In genomic region chr17:41520821-41521521, GRCh38 we compare ENCODE assay signal across 11 cellular contexts. TPM values are rescaled to one million over a fixed set of nuclear protein-coding genes. Genes with fewer than 3 reads are reported as not detected.
DNase-seq lines count a peak whose midpoint lies in the region; ATAC-seq, FAIRE-seq and TF ChIP-seq lines count a peak whose summit lies in the region.
"Had no signal": no experiment of that assay in that cellular context is flagged by ENCODE, and none has a peak within 500 bp of the region (broad histone marks: within the 10 kb centered on the region; RNA-seq: fewer than 3 reads in every experiment).

No MANE protein-coding gene starts in this region.

- WGBS in HepG2 (ENCODE audit: low lambda C conversion rate): 4% methylated on average over 7 of the region's 10 CpGs
- WGBS in right lobe of liver (ENCODE audit: insufficient coverage, low coverage, low lambda C conversion rate, missing lambda C conversion rate): 35% methylated on average over 4 of the region's 10 CpGs
- WGBS in esophagus squamous epithelium, 2 donors: 27 to 66% methylated on average over 2 to 7 of the region's 10 CpGs
- WGBS in thyroid gland, 2 donors: 59 to 63% methylated on average over 7 to 10 of the region's 10 CpGs

- DNase-seq in HepG2 (ENCODE audit: low spot score) (no peak), right lobe of liver (no peak), PC-3 (peak; percentile 59), esophagus squamous epithelium (lab: John Stamatoyannopoulos, UW) (no peak), urothelium cell line (ENCODE audit: low spot score) (peak; percentile 52), HAP-1 (ENCODE audit: low spot score in 2 of 2) (no peak), thyroid gland (no peak)
- DNase-seq: hypothalamus, spleen had no signal

- H2AFZ ChIP-seq in HepG2 (ENCODE audit: low read length) (no peak overlapping the region), PC-3 (ENCODE audit: low read length) (no peak overlapping the region)

- H3K27me3 ChIP-seq in HepG2 (ENCODE audit: control insufficient read depth in 1 of 2, insufficient read depth in 2 of 2, low read length in 2 of 2): peaks cover 1 to 3% of the 10 kb centered on the region in 2 experiments; a peak in 3 of 5 replicates
- no peaks in the 10 kb centered on the region for H3K27me3 ChIP-seq in right lobe of liver
- H3K27me3 ChIP-seq in PC-3 (ENCODE audit: low read length): no peaks in the 10 kb centered on the region
- H3K27me3 ChIP-seq in esophagus squamous epithelium: peaks cover 0 to 31% (median 0%) of the 10 kb centered on the region in 4 donors
- no peaks in the 10 kb centered on the region for H3K27me3 ChIP-seq in HAP-1 (ENCODE audit: low read depth)
- H3K27me3 ChIP-seq in thyroid gland: no peaks in the 10 kb centered on the region

- BruUV-seq in HepG2 (replicated peaks; lab: Mats Ljungman, UMichigan) (no TSS peak), PC-3 (replicated peaks; lab: Mats Ljungman, UMichigan) (no TSS peak)

- no peaks in the 10 kb centered on the region for H3K9me2 ChIP-seq in PC-3 (replicated peaks; ENCODE audit: low read length)

- no peak overlapping the region for H3K9ac ChIP-seq in HepG2 (ENCODE audit: insufficient read depth, low read depth, low read length)
- peak overlapping the region; percentile 83 for H3K9ac ChIP-seq in PC-3 (ENCODE audit: low read length)

- CTCF ChIA-PET in HepG2 (lab: Yijun Ruan, JAX; ENCODE audit: low intra/inter-chr PET ratio, low total read pairs): interaction anchor here (0.9 kb wide), 1 partner anchor 28 kb away, joined by 3 read pairs; no protein-coding TSS in a partner anchor
- CTCF ChIA-PET in PC-3 (lab: Charles Lee): interaction anchor here (0.6 to 2.7 kb wide), 4 partner anchors 21 to 144 kb away, joined by 3 to 30 read pairs (median 6); no protein-coding TSS in a partner anchor

- H3F3A ChIP-seq in PC-3 (ENCODE audit: low read length, unreplicated experiment): peaks cover 11% of the 10 kb centered on the region

- H3K9me3 ChIP-seq in HepG2 (ENCODE audit: low read length): no peaks in the 10 kb centered on the region
- H3K9me3 ChIP-seq in right lobe of liver: no peaks in the 10 kb centered on the region
- H3K9me3 ChIP-seq in PC-3 (ENCODE audit: low read length): no peaks in the 10 kb centered on the region
- no peaks in the 10 kb centered on the region for H3K9me3 ChIP-seq in esophagus squamous epithelium
- H3K9me3 ChIP-seq in HAP-1: no peaks in the 10 kb centered on the region
- H3K9me3 ChIP-seq in thyroid gland: no peaks in the 10 kb centered on the region
- H3K9me3 ChIP-seq: spleen had no signal

- peaks cover 58% of the 10 kb centered on the region for H3K4me1 ChIP-seq in HepG2 (ENCODE audit: insufficient read depth, low read length)
- H3K4me1 ChIP-seq in right lobe of liver: no peaks in the 10 kb centered on the region
- peaks cover 76% of the 10 kb centered on the region for H3K4me1 ChIP-seq in PC-3 (ENCODE audit: insufficient read depth, low read length)
- peaks cover 14 to 83% (median 16%) of the 10 kb centered on the region in 3 donors for H3K4me1 ChIP-seq in esophagus squamous epithelium
- no peaks in the 10 kb centered on the region for H3K4me1 ChIP-seq in HAP-1
- no peaks in the 10 kb centered on the region for H3K4me1 ChIP-seq in thyroid gland

- H3K4me2 ChIP-seq in HepG2 (ENCODE audit: low read depth, low read length) (no peak overlapping the region), PC-3 (ENCODE audit: low read length) (peak overlapping the region; percentile 60)

- H3K79me2 ChIP-seq in HepG2 (ENCODE audit: insufficient read depth, low read length) (no peaks in the 10 kb centered on the region), PC-3 (ENCODE audit: low read length) (peaks cover 12% of the 10 kb centered on the region; the same call in 1 of the 2 replicates)

- no peak for TF ChIP-seq RAD21 in HepG2 (CRISPR knock-in tag; IDR thresholded peaks at IDR 0.05)

- FAIRE-seq in HepG2 (lab: Jason Lieb, UNC): no peak
- FAIRE-seq in urothelium cell line (lab: Jason Lieb, UNC): no peak

- H3K27ac ChIP-seq in HepG2 (ENCODE audit: extremely low read length, insufficient read depth, low read length) (no peak overlapping the region), right lobe of liver (no peak overlapping the region), PC-3 (ENCODE audit: low read length) (peak overlapping the region; percentile 97), esophagus squamous epithelium (peak overlapping the region; percentile 68 to 92 (median 84)), thyroid gland (no peak overlapping the region)
- H3K27ac ChIP-seq: spleen had no signal

- POLR2A ChIA-PET in HepG2 (lab: Yijun Ruan, JAX): interaction anchor here (1.0 to 1.4 kb wide), 2 partner anchors 9 to 105 kb away, joined by 3 to 4 read pairs; no protein-coding TSS in a partner anchor
- POLR2A ChIA-PET in PC-3 (lab: Charles Lee; ENCODE audit: unreplicated experiment): interaction anchor here (0.7 to 2.7 kb wide), 3 partner anchors 27 to 117 kb away, joined by 6 to 14 read pairs (median 8); no protein-coding TSS in a partner anchor

- no peak for TF ChIP-seq POLR2A in HepG2 (IDR thresholded peaks at IDR 0.05; ENCODE audit: insufficient read depth in 1 of 2, low read depth in 2 of 2, low read length in 2 of 2)
- no peak for TF ChIP-seq POLR2A in right lobe of liver (IDR thresholded peaks at IDR 0.05)
- TF ChIP-seq POLR2A in esophagus squamous epithelium (IDR thresholded peaks at IDR 0.05): no peak
- TF ChIP-seq POLR2A in thyroid gland (IDR thresholded peaks at IDR 0.05): no peak

- H3K4me3 ChIP-seq in HepG2 (replicated peaks in 1 of 3; ENCODE audit: insufficient read depth in 1 of 3, low read depth in 2 of 3, low read length in 3 of 3): no peak overlapping the region
- H3K4me3 ChIP-seq in right lobe of liver: no peak overlapping the region
- H3K4me3 ChIP-seq in PC-3 (ENCODE audit: low read length): peak overlapping the region; percentile 42; the same call in 1 of the 2 replicates
- H3K4me3 ChIP-seq in esophagus squamous epithelium: peak overlapping the region in 3 of 4 donors; percentile 29 to 59 (median 40)
- no peak overlapping the region for H3K4me3 ChIP-seq in HAP-1
- H3K4me3 ChIP-seq in thyroid gland (replicated peaks in 1 of 3): no peak overlapping the region
- H3K4me3 ChIP-seq: spleen had no signal

- no peak for ATAC-seq in HepG2
- no peak for ATAC-seq in right lobe of liver
- ATAC-seq in PC-3: peak; percentile 1
- ATAC-seq in GM18520 (IDR thresholded peaks at IDR 0.05; ENCODE audit: unreplicated experiment): no peak

- H3K36me3 ChIP-seq in HepG2 (replicated peaks in 1 of 2; ENCODE audit: control insufficient read depth in 1 of 2, insufficient read depth in 2 of 2, low read length in 2 of 2): peaks cover 0 to 2% of the 10 kb centered on the region in 2 experiments; a peak in 1 of 5 replicates
- no peaks in the 10 kb centered on the region for H3K36me3 ChIP-seq in right lobe of liver
- peaks cover 18% of the 10 kb centered on the region; the same call in 1 of the 2 replicates for H3K36me3 ChIP-seq in PC-3 (ENCODE audit: low read depth, low read length)
- peaks cover 0 to 33% (median 7%) of the 10 kb centered on the region in 3 donors for H3K36me3 ChIP-seq in esophagus squamous epithelium
- no peaks in the 10 kb centered on the region for H3K36me3 ChIP-seq in HAP-1 (replicated peaks)
- H3K36me3 ChIP-seq in thyroid gland: no peaks in the 10 kb centered on the region
- H3K36me3 ChIP-seq: spleen had no signal

- H4K20me1 ChIP-seq in HepG2 (ENCODE audit: insufficient read depth, low read length) (no peaks in the 10 kb centered on the region), PC-3 (ENCODE audit: low read length) (no peaks in the 10 kb centered on the region)

- TF ChIP-seq EP300 in HepG2 (IDR thresholded peaks at IDR 0.05; ENCODE audit: low read depth in 2 of 2, low read length in 2 of 2) (no peak), HepG2 (CRISPR knock-in tag; IDR thresholded peaks at IDR 0.05; ENCODE audit: borderline replicate concordance) (no peak)

- in situ Hi-C loops in HepG2 (cut with HindIII; ENCODE audit: extremely low pct_ligation_motif_present, low pct_unique_long_range_greater_than_20kb) (no loop called here), HAP-1 (cut with MboI; ENCODE audit: low sequenced_read_pairs) (no loop called here)

- no peak for TF ChIP-seq CTCF in HepG2 (CRISPR knock-in tag; IDR thresholded peaks at IDR 0.05)
- no peak for TF ChIP-seq CTCF in right lobe of liver (IDR thresholded peaks at IDR 0.05)
- no peak for TF ChIP-seq CTCF in PC-3 (conservative IDR thresholded peaks at IDR 0.05; ENCODE audit: low read depth, low read length)
- TF ChIP-seq CTCF in esophagus squamous epithelium (IDR thresholded peaks at IDR 0.05): no peak
- no peak for TF ChIP-seq CTCF in thyroid gland (IDR thresholded peaks at IDR 0.05)

- intact Hi-C loops in HepG2 (cut with micrococcal nuclease; ENCODE audit: unreplicated experiment): loop anchor here (10.0 kb wide), 1 partner anchor 616 kb away; no protein-coding TSS in a partner anchor
- intact Hi-C loops in right lobe of liver (cut with DNase I): no loop called here
- intact Hi-C loops in PC-3 (cut with micrococcal nuclease): loop anchor here (1.0 to 10.0 kb wide), 2 partner anchors 27 to 116 kb away; no protein-coding TSS in a partner anchor
- intact Hi-C loops in esophagus squamous epithelium (cut with DNase I): no loop called here
- intact Hi-C loops in thyroid gland (cut with DNase I): no loop called here

RNA-seq across cellular contexts. Expression of gene KRT15, which starts 2.3 kb away (rescaled TPM):
- total RNA-seq in HepG2 (2016; rRNA removed; fragmentation: Illumina TruSeq; extraction: Trizol) (0.46 and 0.94 TPM in 2 replicates), right lobe of liver (not detected), PC-3 (2014; rRNA removed) (121 and 144 TPM in 2 replicates), esophagus squamous epithelium (1,000 to 10,000 TPM in 3 of 4 donors, 100 to 1,000 TPM in 1; 743 to 2,833 (median 2,484) TPM), thyroid gland (under 1 TPM in 1 of 4 donors, not detected in 3; 0.93 TPM)
- 0.26 and 0.30 TPM in 2 replicates for total RNA-seq in HepG2 (2016; cell fraction: cytosol; rRNA removed; fragmentation: Illumina TruSeq; extraction: Trizol; ENCODE audit: low read depth)
- 0.52 and 0.62 TPM in 2 replicates for total RNA-seq in HepG2 (2016; cell fraction: insoluble cytoplasmic fraction; rRNA removed; fragmentation: Illumina TruSeq; extraction: Trizol)
- total RNA-seq in HepG2 (2016; cell fraction: membrane; rRNA removed; fragmentation: Illumina TruSeq; extraction: Trizol): 0.53 and 0.59 TPM in 2 replicates
- 0.63 and 1.2 TPM in 2 replicates for total RNA-seq in HepG2 (2016; cell fraction: nucleus; rRNA removed; fragmentation: Illumina TruSeq; extraction: Trizol)
- 0.63 and 1.2 TPM in 2 replicates for polyA plus RNA-seq in HepG2 (2011; rRNA removed)
- polyA plus RNA-seq in HepG2 (2011; cell fraction: cytosol; rRNA removed): 0.85 and 0.87 TPM in 2 replicates
- 1.6 and 2.2 TPM in 2 replicates for polyA plus RNA-seq in HepG2 (2011; cell fraction: nucleus; rRNA removed)
- 0.27 and 0.33 TPM in 2 replicates for polyA plus RNA-seq in HepG2 (2012)
- 0.18 and 0.42 TPM in 2 replicates for polyA plus RNA-seq in HepG2 (2016; cell fraction: cytosol; fragmentation: Illumina TruSeq; extraction: Trizol; ENCODE audit: low read depth)
- polyA plus RNA-seq in HepG2 (2016; cell fraction: insoluble cytoplasmic fraction; fragmentation: Illumina TruSeq; extraction: Trizol; ENCODE audit: low read depth): 0.56 and 0.61 TPM in 2 replicates
- polyA plus RNA-seq in HepG2 (2016; cell fraction: membrane; fragmentation: Illumina TruSeq; extraction: Trizol; ENCODE audit: low read depth): 0.31 and 0.50 TPM in 2 replicates
- 1.0 TPM in 2 replicates for polyA plus RNA-seq in HepG2 (2016; cell fraction: nucleus; fragmentation: Illumina TruSeq; extraction: Trizol; ENCODE audit: insufficient read depth, low read depth)
- 0.28 and 4.2 TPM in 2 replicates for polyA minus RNA-seq in HepG2 (2011; rRNA and poly(A)+ RNA removed; ENCODE audit: low replicate concordance)
- polyA minus RNA-seq in HepG2 (2011; cell fraction: cytosol; rRNA and poly(A)+ RNA removed): 1.1 TPM in 1 of 2 replicates, not detected in the other
- 0.39 and 0.62 TPM in 2 replicates for polyA minus RNA-seq in HepG2 (2011; cell fraction: nucleus; rRNA and poly(A)+ RNA removed)
- total RNA-seq: myocyte, spleen had no signal

RNA-seq across cellular contexts. Expression of gene KRT19, which starts 7.1 kb away (rescaled TPM):
- total RNA-seq in HepG2 (2016; rRNA removed; fragmentation: Illumina TruSeq; extraction: Trizol): 114 and 131 TPM in 2 replicates
- 56.4 and 59.6 TPM in 2 replicates for total RNA-seq in HepG2 (2016; cell fraction: cytosol; rRNA removed; fragmentation: Illumina TruSeq; extraction: Trizol; ENCODE audit: low read depth)
- total RNA-seq in HepG2 (2016; cell fraction: insoluble cytoplasmic fraction; rRNA removed; fragmentation: Illumina TruSeq; extraction: Trizol): 112 and 133 TPM in 2 replicates
- 51.6 and 55.7 TPM in 2 replicates for total RNA-seq in HepG2 (2016; cell fraction: membrane; rRNA removed; fragmentation: Illumina TruSeq; extraction: Trizol)
- total RNA-seq in HepG2 (2016; cell fraction: nucleus; rRNA removed; fragmentation: Illumina TruSeq; extraction: Trizol): 57.9 and 58.1 TPM in 2 replicates
- polyA plus RNA-seq in HepG2 (2011; rRNA removed): 142 and 154 TPM in 2 replicates
- polyA plus RNA-seq in HepG2 (2011; cell fraction: cytosol; rRNA removed): 133 and 195 TPM in 2 replicates
- 87.0 and 93.3 TPM in 2 replicates for polyA plus RNA-seq in HepG2 (2011; cell fraction: nucleus; rRNA removed)
- polyA plus RNA-seq in HepG2 (2012): 47.9 and 55.2 TPM in 2 replicates
- 48.0 and 50.3 TPM in 2 replicates for polyA plus RNA-seq in HepG2 (2016; cell fraction: cytosol; fragmentation: Illumina TruSeq; extraction: Trizol; ENCODE audit: low read depth)
- 100 and 108 TPM in 2 replicates for polyA plus RNA-seq in HepG2 (2016; cell fraction: insoluble cytoplasmic fraction; fragmentation: Illumina TruSeq; extraction: Trizol; ENCODE audit: low read depth)
- 41.2 and 41.6 TPM in 2 replicates for polyA plus RNA-seq in HepG2 (2016; cell fraction: membrane; fragmentation: Illumina TruSeq; extraction: Trizol; ENCODE audit: low read depth)
- polyA plus RNA-seq in HepG2 (2016; cell fraction: nucleus; fragmentation: Illumina TruSeq; extraction: Trizol; ENCODE audit: insufficient read depth, low read depth): 79.3 and 85.0 TPM in 2 replicates
- polyA minus RNA-seq in HepG2 (2011; rRNA and poly(A)+ RNA removed; ENCODE audit: low replicate concordance): 163 and 173 TPM in 2 replicates
- polyA minus RNA-seq in HepG2 (2011; cell fraction: cytosol; rRNA and poly(A)+ RNA removed): 82.1 and 108 TPM in 2 replicates
- polyA minus RNA-seq in HepG2 (2011; cell fraction: nucleus; rRNA and poly(A)+ RNA removed): 23.6 and 27.8 TPM in 2 replicates
- 1 to 10 TPM in 5 of 6 experiments, under 1 TPM in 1; 0.87 to 4.3 (median 2.5) TPM for total RNA-seq in right lobe of liver
- 2,299 and 2,451 TPM in 2 replicates for total RNA-seq in PC-3 (2014; rRNA removed)
- 1,000 to 10,000 TPM in 2 of 4 donors, 100 to 1,000 TPM in 2; 589 to 1,442 (median 1,001) TPM for total RNA-seq in esophagus squamous epithelium
- total RNA-seq in thyroid gland: 10 to 100 TPM; 18.3 to 41.4 (median 28.6) TPM
- total RNA-seq: myocyte had no signal

RNA-seq across cellular contexts. Expression of gene KRT13, which starts 15.6 kb away (rescaled TPM):
- total RNA-seq in HepG2 (2016; rRNA removed; fragmentation: Illumina TruSeq; extraction: Trizol) (not detected in 2 replicates), right lobe of liver (1 to 10 TPM in 1 of 6 experiments, not detected in 5; 1.6 TPM), PC-3 (2014; rRNA removed) (1.4 TPM in 2 replicates), esophagus squamous epithelium (over 10,000 TPM; 27,182 to 79,363 (median 33,601) TPM), thyroid gland (under 1 TPM in 1 of 4 donors, not detected in 3; 0.83 TPM)
- not detected in 2 replicates for total RNA-seq in HepG2 (2016; cell fraction: cytosol; rRNA removed; fragmentation: Illumina TruSeq; extraction: Trizol; ENCODE audit: low read depth)
- total RNA-seq in HepG2 (2016; cell fraction: insoluble cytoplasmic fraction; rRNA removed; fragmentation: Illumina TruSeq; extraction: Trizol): not detected in 2 replicates
- not detected in 2 replicates for total RNA-seq in HepG2 (2016; cell fraction: membrane; rRNA removed; fragmentation: Illumina TruSeq; extraction: Trizol)
- total RNA-seq in HepG2 (2016; cell fraction: nucleus; rRNA removed; fragmentation: Illumina TruSeq; extraction: Trizol): not detected in 2 replicates
- 0.30 TPM in 1 of 2 replicates, not detected in the other for polyA plus RNA-seq in HepG2 (2011; rRNA removed)
- 0.05 TPM in 1 of 2 replicates, not detected in the other for polyA plus RNA-seq in HepG2 (2011; cell fraction: cytosol; rRNA removed)
- 0.09 TPM in 1 of 2 replicates, not detected in the other for polyA plus RNA-seq in HepG2 (2011; cell fraction: nucleus; rRNA removed)
- polyA plus RNA-seq in HepG2 (2012): not detected in 2 replicates
- polyA plus RNA-seq in HepG2 (2016; cell fraction: cytosol; fragmentation: Illumina TruSeq; extraction: Trizol; ENCODE audit: low read depth): not detected in 2 replicates
- polyA plus RNA-seq in HepG2 (2016; cell fraction: insoluble cytoplasmic fraction; fragmentation: Illumina TruSeq; extraction: Trizol; ENCODE audit: low read depth): not detected in 2 replicates
- polyA plus RNA-seq in HepG2 (2016; cell fraction: membrane; fragmentation: Illumina TruSeq; extraction: Trizol; ENCODE audit: low read depth): not detected in 2 replicates
- polyA plus RNA-seq in HepG2 (2016; cell fraction: nucleus; fragmentation: Illumina TruSeq; extraction: Trizol; ENCODE audit: insufficient read depth, low read depth): not detected in 2 replicates
- polyA minus RNA-seq in HepG2 (2011; rRNA and poly(A)+ RNA removed; ENCODE audit: low replicate concordance): 0.70 TPM in 1 of 2 replicates, not detected in the other
- not detected in 2 replicates for polyA minus RNA-seq in HepG2 (2011; cell fraction: cytosol; rRNA and poly(A)+ RNA removed)
- polyA minus RNA-seq in HepG2 (2011; cell fraction: nucleus; rRNA and poly(A)+ RNA removed): not detected in 2 replicates
- total RNA-seq: myocyte, spleen had no signal

RNA-seq across cellular contexts. Expression of gene KRT36, which starts 31.3 kb away (rescaled TPM):
- total RNA-seq in HepG2 (2016; rRNA removed; fragmentation: Illumina TruSeq; extraction: Trizol) (not detected in 2 replicates), right lobe of liver (not detected), PC-3 (2014; rRNA removed) (not detected in 2 replicates), esophagus squamous epithelium (under 1 TPM in 1 of 4 donors, not detected in 3; 0.38 TPM), thyroid gland (not detected)
- not detected in 2 replicates for total RNA-seq in HepG2 (2016; cell fraction: cytosol; rRNA removed; fragmentation: Illumina TruSeq; extraction: Trizol; ENCODE audit: low read depth)
- not detected in 2 replicates for total RNA-seq in HepG2 (2016; cell fraction: insoluble cytoplasmic fraction; rRNA removed; fragmentation: Illumina TruSeq; extraction: Trizol)
- total RNA-seq in HepG2 (2016; cell fraction: membrane; rRNA removed; fragmentation: Illumina TruSeq; extraction: Trizol): not detected in 2 replicates
- not detected in 2 replicates for total RNA-seq in HepG2 (2016; cell fraction: nucleus; rRNA removed; fragmentation: Illumina TruSeq; extraction: Trizol)
- not detected in 2 replicates for polyA plus RNA-seq in HepG2 (2011; rRNA removed)
- polyA plus RNA-seq in HepG2 (2011; cell fraction: cytosol; rRNA removed): not detected in 2 replicates
- polyA plus RNA-seq in HepG2 (2011; cell fraction: nucleus; rRNA removed): not detected in 2 replicates
- not detected in 2 replicates for polyA plus RNA-seq in HepG2 (2012)
- not detected in 2 replicates for polyA plus RNA-seq in HepG2 (2016; cell fraction: cytosol; fragmentation: Illumina TruSeq; extraction: Trizol; ENCODE audit: low read depth)
- polyA plus RNA-seq in HepG2 (2016; cell fraction: insoluble cytoplasmic fraction; fragmentation: Illumina TruSeq; extraction: Trizol; ENCODE audit: low read depth): not detected in 2 replicates
- not detected in 2 replicates for polyA plus RNA-seq in HepG2 (2016; cell fraction: membrane; fragmentation: Illumina TruSeq; extraction: Trizol; ENCODE audit: low read depth)
- polyA plus RNA-seq in HepG2 (2016; cell fraction: nucleus; fragmentation: Illumina TruSeq; extraction: Trizol; ENCODE audit: insufficient read depth, low read depth): not detected in 2 replicates
- polyA minus RNA-seq in HepG2 (2011; rRNA and poly(A)+ RNA removed; ENCODE audit: low replicate concordance): not detected in 2 replicates
- polyA minus RNA-seq in HepG2 (2011; cell fraction: cytosol; rRNA and poly(A)+ RNA removed): not detected in 2 replicates
- not detected in 2 replicates for polyA minus RNA-seq in HepG2 (2011; cell fraction: nucleus; rRNA and poly(A)+ RNA removed)
- total RNA-seq: myocyte had no signal

RNA-seq across cellular contexts. Expression of gene KRT35, which starts 40.0 kb away (rescaled TPM):
- total RNA-seq in HepG2 (2016; rRNA removed; fragmentation: Illumina TruSeq; extraction: Trizol) (not detected in 2 replicates), right lobe of liver (not detected), PC-3 (2014; rRNA removed) (not detected in 2 replicates), esophagus squamous epithelium (not detected), thyroid gland (not detected)
- total RNA-seq in HepG2 (2016; cell fraction: cytosol; rRNA removed; fragmentation: Illumina TruSeq; extraction: Trizol; ENCODE audit: low read depth): not detected in 2 replicates
- total RNA-seq in HepG2 (2016; cell fraction: insoluble cytoplasmic fraction; rRNA removed; fragmentation: Illumina TruSeq; extraction: Trizol): not detected in 2 replicates
- total RNA-seq in HepG2 (2016; cell fraction: membrane; rRNA removed; fragmentation: Illumina TruSeq; extraction: Trizol): not detected in 2 replicates
- total RNA-seq in HepG2 (2016; cell fraction: nucleus; rRNA removed; fragmentation: Illumina TruSeq; extraction: Trizol): not detected in 2 replicates
- not detected in 2 replicates for polyA plus RNA-seq in HepG2 (2011; rRNA removed)
- not detected in 2 replicates for polyA plus RNA-seq in HepG2 (2011; cell fraction: cytosol; rRNA removed)
- polyA plus RNA-seq in HepG2 (2011; cell fraction: nucleus; rRNA removed): not detected in 2 replicates
- polyA plus RNA-seq in HepG2 (2012): not detected in 2 replicates
- polyA plus RNA-seq in HepG2 (2016; cell fraction: cytosol; fragmentation: Illumina TruSeq; extraction: Trizol; ENCODE audit: low read depth): not detected in 2 replicates
- not detected in 2 replicates for polyA plus RNA-seq in HepG2 (2016; cell fraction: insoluble cytoplasmic fraction; fragmentation: Illumina TruSeq; extraction: Trizol; ENCODE audit: low read depth)
- not detected in 2 replicates for polyA plus RNA-seq in HepG2 (2016; cell fraction: membrane; fragmentation: Illumina TruSeq; extraction: Trizol; ENCODE audit: low read depth)
- polyA plus RNA-seq in HepG2 (2016; cell fraction: nucleus; fragmentation: Illumina TruSeq; extraction: Trizol; ENCODE audit: insufficient read depth, low read depth): not detected in 2 replicates
- not detected in 2 replicates for polyA minus RNA-seq in HepG2 (2011; rRNA and poly(A)+ RNA removed; ENCODE audit: low replicate concordance)
- not detected in 2 replicates for polyA minus RNA-seq in HepG2 (2011; cell fraction: cytosol; rRNA and poly(A)+ RNA removed)
- polyA minus RNA-seq in HepG2 (2011; cell fraction: nucleus; rRNA and poly(A)+ RNA removed): not detected in 2 replicates
- total RNA-seq: myocyte had no signal

Comparison
In these comparisons a context has a peak if more than half of its experiments do, and no peak if none do; other contexts are left out.
1. intact Hi-C loops: an anchor here in HepG2 (10.0 kb wide) and PC-3 (1.0 to 10.0 kb wide); none called in right lobe of liver, esophagus squamous epithelium and thyroid gland.
2. DNase-seq: peak in PC-3 (single experiment) and urothelium cell line (single experiment); none in HepG2 (single experiment), right lobe of liver (0 of 3), esophagus squamous epithelium (single experiment), HAP-1 (0 of 2) and thyroid gland (0 of 2).
3. H3K27ac ChIP-seq: peak in PC-3 (single experiment) and esophagus squamous epithelium (4 of 4); none in HepG2 (single experiment), right lobe of liver (0 of 3) and thyroid gland (0 of 3).
4. H3K4me3 ChIP-seq: peak in PC-3 (single experiment) and esophagus squamous epithelium (3 of 4); none in HepG2 (0 of 3), right lobe of liver (0 of 3), HAP-1 (single experiment) and thyroid gland (0 of 3).
5. RNA of gene KRT15, which starts 2.3 kb away (total RNA-seq): 743 to 2,833 TPM in esophagus squamous epithelium and 121 to 144 TPM in PC-3; 0.26 to 1.2 TPM in HepG2, not detected in right lobe of liver and 0.93 TPM in thyroid gland; every median in the first group is over 10 times any median in the second.
6. RNA of gene KRT13, which starts 15.6 kb away (total RNA-seq): 27,182 to 79,363 TPM in esophagus squamous epithelium; 1.4 TPM in PC-3, not detected in HepG2, 1.6 TPM in right lobe of liver and 0.83 TPM in thyroid gland; every median in the first group is over 1,000 times any median in the second.